In the genomic region with DNA sequence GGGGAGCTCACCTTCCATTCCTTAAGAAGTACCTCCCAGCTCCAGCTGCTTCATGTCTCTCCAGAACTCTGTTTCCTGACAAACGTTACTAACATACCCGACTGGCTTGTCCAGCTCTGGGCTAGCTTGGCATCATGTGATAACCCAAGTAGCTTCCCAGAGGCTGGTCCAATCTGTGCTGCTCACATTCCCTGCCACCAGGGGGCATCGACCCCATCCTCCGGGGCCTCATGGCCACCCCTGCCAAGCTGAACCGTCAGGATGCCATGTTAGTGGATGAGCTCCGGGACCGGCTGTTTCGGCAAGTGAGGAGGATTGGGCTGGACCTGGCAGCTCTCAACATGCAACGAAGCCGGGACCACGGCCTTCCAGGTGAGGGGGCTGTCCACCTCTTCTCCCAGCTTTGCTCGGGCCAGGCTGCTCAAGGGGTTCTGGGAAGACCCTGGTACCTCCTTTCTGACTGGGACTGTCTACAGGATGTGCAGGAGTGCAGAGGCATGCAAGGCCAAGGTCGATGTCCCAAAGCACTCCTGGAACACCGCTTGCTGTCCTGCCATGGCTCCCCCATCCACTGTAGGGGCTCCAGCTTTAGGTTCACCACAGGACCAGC, we compare ENCODE assay signal across 8 cellular contexts. TPM values are rescaled to one million over a fixed set of nuclear protein-coding genes. Genes with fewer than 3 reads are reported as not detected.
DNase-seq lines count a peak whose midpoint lies in the region; ATAC-seq, FAIRE-seq and TF ChIP-seq lines count a peak whose summit lies in the region.

No MANE protein-coding gene starts in this region.

- H3K4me1 ChIP-seq in upper lobe of left lung: peaks cover 0 to 8% (median 0%) of the 10 kb centered on the region in 4 donors

- TF ChIP-seq EP300 in upper lobe of left lung (IDR thresholded peaks at IDR 0.05): no peak

- H3K27ac ChIP-seq in dorsolateral prefrontal cortex: no peak overlapping the region
- no peak overlapping the region for H3K27ac ChIP-seq in upper lobe of left lung

- no peaks in the 10 kb centered on the region for H3K36me3 ChIP-seq in upper lobe of left lung

- peak; percentile 63 for DNase-seq in AG08395 (ENCODE audit: low spot score)
- peak; percentile 57 for DNase-seq in GM12892 (ENCODE audit: insufficient read length)
- peak; percentile 83 for DNase-seq in NCI-H2227 (lab: John Stamatoyannopoulos, UW; ENCODE audit: unreplicated experiment)
- DNase-seq in activated CD4-positive, alpha-beta T cell treated with anti-CD3 and anti-CD28 coated beads for 36 hours: peak; percentile 79
- DNase-seq in dorsolateral prefrontal cortex: peak in 3 of 10 donors; percentile 12 to 48 (median 25)
- DNase-seq in naive thymus-derived CD8-positive, alpha-beta T cell: peak; percentile 17 to 73 (median 40)
- DNase-seq in upper lobe of left lung: peak in 1 of 2 donors; percentile 70

- TF ChIP-seq CTCF in dorsolateral prefrontal cortex (IDR thresholded peaks at IDR 0.05 in 54 of 56, conservative IDR thresholded peaks at IDR 0.05 in 2 of 56; ENCODE audit: low read depth in 1 of 56, partially characterized antibody in 56 of 56): peak in 44 of 56 donors; percentile 12 to 52 (median 33)
- peak; percentile 39 to 65 (median 50) for TF ChIP-seq CTCF in upper lobe of left lung (IDR thresholded peaks at IDR 0.05)

- CTCF ChIA-PET in activated CD4-positive, alpha-beta T cell treated with anti-CD3 and anti-CD28 coated beads for 36 hours (lab: Charles Lee): interaction anchor here (0.6 to 2.3 kb wide), 47 partner anchors 9 to 929 kb away, joined by 3 to 16 read pairs (median 3); partner anchors contain the start of genes CUEDC1, MKS1, RNF43 and SRSF1

- no peaks in the 10 kb centered on the region for H3K27me3 Mint-ChIP-seq in activated CD4-positive, alpha-beta T cell treated with anti-CD3 and anti-CD28 coated beads for 36 hours
- peaks cover 0 to 29% (median 13%) of the 10 kb centered on the region in 5 donors for H3K27me3 Mint-ChIP-seq in naive thymus-derived CD8-positive, alpha-beta T cell

- no peaks in the 10 kb centered on the region for H3K9me3 Mint-ChIP-seq in activated CD4-positive, alpha-beta T cell treated with anti-CD3 and anti-CD28 coated beads for 36 hours (ENCODE audit: low read depth)
- H3K9me3 Mint-ChIP-seq in naive thymus-derived CD8-positive, alpha-beta T cell: no peaks in the 10 kb centered on the region

- no peaks in the 10 kb centered on the region for H3K9me3 ChIP-seq in upper lobe of left lung

- peaks cover 0 to 12% (median 0%) of the 10 kb centered on the region in 45 donors for H3K27me3 ChIP-seq in dorsolateral prefrontal cortex
- H3K27me3 ChIP-seq in upper lobe of left lung: no peaks in the 10 kb centered on the region

- peak; percentile 95 for ATAC-seq in activated CD4-positive, alpha-beta T cell treated with anti-CD3 and anti-CD28 coated beads for 36 hours
- peak; percentile 81 to 92 for ATAC-seq in naive thymus-derived CD8-positive, alpha-beta T cell
- ATAC-seq in upper lobe of left lung (ENCODE audit: low FRiP score in 2 of 2): peak; percentile 64 to 74
- no peak for ATAC-seq in HG03432 (IDR thresholded peaks at IDR 0.05; ENCODE audit: unreplicated experiment)

- H3K4me3 Mint-ChIP-seq in activated CD4-positive, alpha-beta T cell treated with anti-CD3 and anti-CD28 coated beads for 36 hours: no peak overlapping the region
- H3K4me3 Mint-ChIP-seq in naive thymus-derived CD8-positive, alpha-beta T cell: no peak overlapping the region

- no peaks in the 10 kb centered on the region for H3K36me3 Mint-ChIP-seq in activated CD4-positive, alpha-beta T cell treated with anti-CD3 and anti-CD28 coated beads for 36 hours (ENCODE audit: low read depth)
- peaks cover 0 to 2% (median 0%) of the 10 kb centered on the region in 3 donors for H3K36me3 Mint-ChIP-seq in naive thymus-derived CD8-positive, alpha-beta T cell

- FAIRE-seq in GM12892 (lab: Jason Lieb, UNC): peak; percentile 82

- H3K4me1 Mint-ChIP-seq in activated CD4-positive, alpha-beta T cell treated with anti-CD3 and anti-CD28 coated beads for 36 hours: no peaks in the 10 kb centered on the region
- H3K4me1 Mint-ChIP-seq in naive thymus-derived CD8-positive, alpha-beta T cell: peaks cover 0 to 6% (median 4%) of the 10 kb centered on the region in 4 donors

- no peak for TF ChIP-seq POLR2A in GM12892 (IDR thresholded peaks at IDR 0.05; ENCODE audit: low read depth, low read length)
- TF ChIP-seq POLR2A in upper lobe of left lung (IDR thresholded peaks at IDR 0.05): no peak

- H3K4me3 ChIP-seq in dorsolateral prefrontal cortex (no peak overlapping the region), upper lobe of left lung (no peak overlapping the region)

- POLR2A ChIA-PET in activated CD4-positive, alpha-beta T cell treated with anti-CD3 and anti-CD28 coated beads for 36 hours (lab: Charles Lee): interaction anchor here (1.0 kb wide), 1 partner anchor 193 kb away, joined by 3 read pairs; no protein-coding TSS in a partner anchor
- POLR2A ChIA-PET in naive thymus-derived CD8-positive, alpha-beta T cell (lab: Charles Lee): no interaction called here

- intact Hi-C loops in activated CD4-positive, alpha-beta T cell treated with anti-CD3 and anti-CD28 coated beads for 36 hours (cut with DNase I, micrococcal nuclease): loop anchor here in 1 of 2 experiments (1.0 kb wide), 1 partner anchor 247 kb away; no protein-coding TSS in a partner anchor
- intact Hi-C loops in dorsolateral prefrontal cortex (cut with DNase I): no loop called here

- H3K27ac Mint-ChIP-seq in activated CD4-positive, alpha-beta T cell treated with anti-CD3 and anti-CD28 coated beads for 36 hours: no peak overlapping the region
- H3K27ac Mint-ChIP-seq in naive thymus-derived CD8-positive, alpha-beta T cell: peak overlapping the region in 3 of 10 donors; percentile 16 to 57 (median 19)

- WGBS in upper lobe of left lung, 2 donors: 37 to 51% methylated on average over 8 to 14 of the region's 14 CpGs

RNA-seq across cellular contexts. Expression of gene EPX, which starts 7.6 kb away (rescaled TPM):
- polyA plus RNA-seq in GM12892 (2012; ENCODE audit: missing spikeins): not detected
- not detected for total RNA-seq in activated CD4-positive, alpha-beta T cell treated with anti-CD3 and anti-CD28 coated beads for 36 hours
- total RNA-seq in dorsolateral prefrontal cortex: not detected
- total RNA-seq in naive thymus-derived CD8-positive, alpha-beta T cell: not detected
- not detected for polyA plus RNA-seq in naive thymus-derived CD8-positive, alpha-beta T cell
- under 1 TPM in 1 of 6 donors, not detected in 5; 0.10 TPM for total RNA-seq in upper lobe of left lung

RNA-seq across cellular contexts. Expression of gene MKS1, which starts 18.9 kb away (rescaled TPM):
- 14.4 TPM for polyA plus RNA-seq in GM12892 (2012; ENCODE audit: missing spikeins)
- total RNA-seq in activated CD4-positive, alpha-beta T cell treated with anti-CD3 and anti-CD28 coated beads for 36 hours: 10 to 100 TPM; 20.4 to 22.5 TPM
- total RNA-seq in dorsolateral prefrontal cortex (10 to 100 TPM; 16.0 to 48.1 (median 25.0) TPM), upper lobe of left lung (10 to 100 TPM; 11.7 to 44.0 (median 15.0) TPM)
- 10 to 100 TPM; 23.0 to 28.5 TPM for total RNA-seq in naive thymus-derived CD8-positive, alpha-beta T cell
- 10 to 100 TPM; 10.5 to 14.2 (median 13.0) TPM for polyA plus RNA-seq in naive thymus-derived CD8-positive, alpha-beta T cell

RNA-seq across cellular contexts. Expression of gene OR4D2, which starts 33.3 kb away (rescaled TPM):
- not detected for polyA plus RNA-seq in GM12892 (2012; ENCODE audit: missing spikeins)
- total RNA-seq in activated CD4-positive, alpha-beta T cell treated with anti-CD3 and anti-CD28 coated beads for 36 hours: not detected
- total RNA-seq in dorsolateral prefrontal cortex (not detected), upper lobe of left lung (not detected)
- total RNA-seq in naive thymus-derived CD8-positive, alpha-beta T cell: not detected
- not detected for polyA plus RNA-seq in naive thymus-derived CD8-positive, alpha-beta T cell

RNA-seq across cellular contexts. Expression of gene LPO, which starts 38.3 kb away (rescaled TPM):
- polyA plus RNA-seq in GM12892 (2012; ENCODE audit: missing spikeins): 0.08 TPM
- under 1 TPM in 1 of 2 experiments, not detected in 1; 0.14 TPM for total RNA-seq in activated CD4-positive, alpha-beta T cell treated with anti-CD3 and anti-CD28 coated beads for 36 hours
- 1 to 10 TPM in 8 of 120 experiments, under 1 TPM in 65, not detected in 47; 0.14 to 2.1 (median 0.46) TPM for total RNA-seq in dorsolateral prefrontal cortex
- total RNA-seq in naive thymus-derived CD8-positive, alpha-beta T cell: not detected
- polyA plus RNA-seq in naive thymus-derived CD8-positive, alpha-beta T cell: not detected
- not detected for total RNA-seq in upper lobe of left lung

RNA-seq across cellular contexts. Expression of gene OR4D1, which starts 51.9 kb away (rescaled TPM):
- polyA plus RNA-seq in GM12892 (2012; ENCODE audit: missing spikeins): not detected
- under 1 TPM; 0.16 to 0.27 TPM for total RNA-seq in activated CD4-positive, alpha-beta T cell treated with anti-CD3 and anti-CD28 coated beads for 36 hours
- total RNA-seq in dorsolateral prefrontal cortex (under 1 TPM in 20 of 120 experiments, not detected in 100; 0.08 to 0.31 (median 0.13) TPM), upper lobe of left lung (not detected)
- total RNA-seq in naive thymus-derived CD8-positive, alpha-beta T cell: 1 to 10 TPM; 2.6 to 2.9 TPM
- 1 to 10 TPM; 1.6 to 3.0 (median 2.9) TPM for polyA plus RNA-seq in naive thymus-derived CD8-positive, alpha-beta T cell
